8 cellular contexts compared by ENCODE assay signal in genomic region chr22:44091021-44091721, GRCh38.
DNase-seq lines count a peak whose midpoint lies in the region; TF ChIP-seq lines count a peak whose summit lies in the region.

No MANE protein-coding gene starts in this region.

- no peaks in the 10 kb centered on the region for H3K4me1 ChIP-seq in A673 (ENCODE audit: insufficient read depth, low read length, poor library complexity, severe bottlenecking)
- peaks cover 27% of the 10 kb centered on the region for H3K4me1 ChIP-seq in GM23248 (ENCODE audit: insufficient read depth)
- H3K4me1 ChIP-seq in transverse colon: peaks cover 0 to 19% (median 5%) of the 10 kb centered on the region in 4 donors

- no peak overlapping the region for H3K9ac ChIP-seq in GM23248

- intact Hi-C loops in A673 (cut with micrococcal nuclease; ENCODE audit: unreplicated experiment): no loop called here
- intact Hi-C loops in transverse colon (cut with DNase I; ENCODE audit: low total_unique reads): no loop called here

- TF ChIP-seq EP300 in transverse colon (IDR thresholded peaks at IDR 0.05; ENCODE audit: low read depth): no peak

- H3K27ac ChIP-seq in A673 (ENCODE audit: low read depth, low read length, poor library complexity, severe bottlenecking) (no peak overlapping the region), GM23248 (no peak overlapping the region), transverse colon (no peak overlapping the region)

- H3F3A ChIP-seq in GM23248 (ENCODE audit: insufficient read depth): peaks cover 9% of the 10 kb centered on the region; the same call in 1 of the 2 replicates

- H3K4me2 ChIP-seq in GM23248 (ENCODE audit: unreplicated experiment): no peak overlapping the region

- in situ Hi-C loops in GM23248 (cut with MboI) (no loop called here), transverse colon (cut with MboI; ENCODE audit: low pct_ligation_motif_present in 1 of 4, low pct_unique_long_range_greater_than_20kb in 1 of 4, low sequenced_read_pairs in 3 of 4) (no loop called here)

- DNase-seq in A673 (ENCODE audit: low spot score): peak; percentile 55
- peak; percentile 43 for DNase-seq in GM23248
- DNase-seq in activated CD4-positive, alpha-beta T cell treated with anti-CD3 and anti-CD28 coated beads, Interleukin-2, amount 50 U/mL, for 4 hours: peak; percentile 5 to 29
- peak; percentile 32 for DNase-seq in iPS-NIHi11 (ENCODE audit: low spot score)
- DNase-seq in transverse colon: no peak
- no peak for DNase-seq in NCI-H2081 (lab: John Stamatoyannopoulos, UW)
- DNase-seq in midbrain (lab: John Stamatoyannopoulos, UW): no peak
- DNase-seq in NCI-H1105 treated with DMSO at 0.1 percent for 48 hours (lab: John Stamatoyannopoulos, UW): no peak

- H3K36me3 ChIP-seq in A673 (ENCODE audit: insufficient read depth, low read length, poor library complexity, severe bottlenecking) (no peaks in the 10 kb centered on the region), GM23248 (ENCODE audit: low read depth) (peaks cover 4% of the 10 kb centered on the region; the same call in 1 of the 2 replicates), transverse colon (no peaks in the 10 kb centered on the region)

- H3K4me3 ChIP-seq in A673 (ENCODE audit: low read depth, low read length, poor library complexity, severe bottlenecking): no peak overlapping the region
- no peak overlapping the region for H3K4me3 ChIP-seq in GM23248
- H3K4me3 ChIP-seq in transverse colon: no peak overlapping the region

- 84 to 85% methylated on average over 14 of the region's 14 CpGs for WGBS in GM23248 (ENCODE audit: low coverage in 1 of 2, low lambda C conversion rate in 2 of 2, missing lambda C conversion rate in 2 of 2), 2 experiments
- WGBS in transverse colon (ENCODE audit: low coverage in 1 of 2), 2 donors: 66 to 73% methylated on average over 9 to 14 of the region's 14 CpGs

- CTCF ChIA-PET in A673 (lab: Charles Lee): no interaction called here

- BruUV-seq in A673 (replicated peaks; lab: Mats Ljungman, UMichigan): no TSS peak

- H2AFZ ChIP-seq in GM23248: no peak overlapping the region

- POLR2A ChIA-PET in A673 (lab: Charles Lee; ENCODE audit: low non-redundant PET): no interaction called here

- H4K20me1 ChIP-seq in GM23248 (ENCODE audit: insufficient read depth): no peaks in the 10 kb centered on the region

- peak; percentile 41 for TF ChIP-seq CTCF in A673 (conservative IDR thresholded peaks at IDR 0.05; ENCODE audit: low read depth, low read length)
- peak in 2 of 5 experiments; percentile 12 to 24 for TF ChIP-seq CTCF in transverse colon (IDR thresholded peaks at IDR 0.05)

- peaks cover 19% of the 10 kb centered on the region; the same call in 1 of the 2 replicates for H3K79me2 ChIP-seq in GM23248 (ENCODE audit: insufficient read depth)

- TF ChIP-seq POLR2A in transverse colon (IDR thresholded peaks at IDR 0.05): no peak

- H3K9me2 ChIP-seq in GM23248 (ENCODE audit: insufficient read depth): no peaks in the 10 kb centered on the region

- H3K27me3 ChIP-seq in A673 (replicated peaks; ENCODE audit: insufficient read depth, low read depth, low read length, poor library complexity): no peaks in the 10 kb centered on the region
- no peaks in the 10 kb centered on the region for H3K27me3 ChIP-seq in GM23248 (replicated peaks; ENCODE audit: insufficient read depth)
- H3K27me3 ChIP-seq in transverse colon: no peaks in the 10 kb centered on the region

- H3K9me3 ChIP-seq in A673 (ENCODE audit: low read depth, low read length, poor library complexity, severe bottlenecking) (no peaks in the 10 kb centered on the region), GM23248 (ENCODE audit: low read depth) (no peaks in the 10 kb centered on the region), transverse colon (no peaks in the 10 kb centered on the region)

Comparison
In these comparisons a context has a peak if more than half of its experiments do, and no peak if none do; other contexts are left out.
1. DNase-seq: peak in A673 (single experiment), GM23248 (single experiment), activated CD4-positive, alpha-beta T cell treated with anti-CD3 and anti-CD28 coated beads, Interleukin-2, amount 50 U/mL, for 4 hours (2 of 2) and iPS-NIHi11 (single experiment); none in transverse colon (single experiment), NCI-H2081 (0 of 2), midbrain (single experiment) and NCI-H1105 treated with DMSO at 0.1 percent for 48 hours (single experiment).